In genomic region chr4:98260047-98260578, GRCh38 we compare ENCODE assay signal across 8 cellular contexts. TPM values are rescaled to one million over a fixed set of nuclear protein-coding genes. Genes with fewer than 3 reads are reported as not detected.
A peak's percentile ranks its signal among the peaks of the same experiment; 100 is the strongest.
DNase-seq lines count a peak whose midpoint lies in the region; ATAC-seq and TF ChIP-seq lines count a peak whose summit lies in the region.

No MANE protein-coding gene starts in this region.

- 1% methylated on average over 7 of the region's 24 CpGs for WGBS in right lobe of liver (ENCODE audit: insufficient coverage, low coverage, low lambda C conversion rate, missing lambda C conversion rate)

- H3K27ac ChIP-seq in coronary artery (peak overlapping the region; percentile 90 to 93), right lobe of liver (peak overlapping the region; percentile 93 to 97 (median 94))

- DNase-seq in DMS79 (lab: John Stamatoyannopoulos, UW) (peak; percentile 14), HK-2 (ENCODE audit: unreplicated experiment) (peak; percentile 64), T-helper 1 cell (peak in 3 of 5 donors; percentile 9 to 27 (median 23)), coronary artery (ENCODE audit: low spot score) (peak; percentile 80), right lobe of liver (peak; percentile 66 to 80 (median 72))
- DNase-seq in stimulated activated CD8-positive, alpha-beta memory T cell treated with anti-CD3 and anti-CD28 coated beads, Interleukin-15, amount 100 ng/mL, for 24 hours (ENCODE audit: low read depth) = peak; percentile 13
- DNase-seq in activated CD8-positive, alpha-beta memory T cell treated with anti-CD3 and anti-CD28 coated beads, Interleukin-2, amount 50 U/mL, for 48 hours = no peak

- H3K4me3 ChIP-seq in coronary artery (peak overlapping the region; percentile 81), right lobe of liver (peak overlapping the region; percentile 63 to 87 (median 80))

- intact Hi-C loops in right lobe of liver (cut with DNase I) = no loop called here

- no peaks in the 10 kb centered on the region for H3K36me3 ChIP-seq in right lobe of liver

- H3K4me1 ChIP-seq in right lobe of liver = peaks cover 0 to 20% (median 0%) of the 10 kb centered on the region in 4 donors

- H3K9me3 ChIP-seq in right lobe of liver = no peaks in the 10 kb centered on the region

- no peaks in the 10 kb centered on the region for H3K27me3 ChIP-seq in right lobe of liver

- TF ChIP-seq POLR2A in right lobe of liver (IDR thresholded peaks at IDR 0.05) = no peak

- peak; percentile 13 for ATAC-seq in GM21390 (IDR thresholded peaks at IDR 0.05; ENCODE audit: unreplicated experiment)
- peak; percentile 47 to 67 (median 51) for ATAC-seq in right lobe of liver

- TF ChIP-seq CTCF in coronary artery (IDR thresholded peaks at IDR 0.05) (no peak), right lobe of liver (IDR thresholded peaks at IDR 0.05) (no peak)

RNA-seq across cellular contexts. Expression of gene RAP1GDS1, which starts 1.1 kb away (rescaled TPM):
- total RNA-seq in right lobe of liver = 10 to 100 TPM; 17.4 to 29.8 (median 20.9) TPM
